1 cellular context compared by ENCODE assay signal in the genomic region with DNA sequence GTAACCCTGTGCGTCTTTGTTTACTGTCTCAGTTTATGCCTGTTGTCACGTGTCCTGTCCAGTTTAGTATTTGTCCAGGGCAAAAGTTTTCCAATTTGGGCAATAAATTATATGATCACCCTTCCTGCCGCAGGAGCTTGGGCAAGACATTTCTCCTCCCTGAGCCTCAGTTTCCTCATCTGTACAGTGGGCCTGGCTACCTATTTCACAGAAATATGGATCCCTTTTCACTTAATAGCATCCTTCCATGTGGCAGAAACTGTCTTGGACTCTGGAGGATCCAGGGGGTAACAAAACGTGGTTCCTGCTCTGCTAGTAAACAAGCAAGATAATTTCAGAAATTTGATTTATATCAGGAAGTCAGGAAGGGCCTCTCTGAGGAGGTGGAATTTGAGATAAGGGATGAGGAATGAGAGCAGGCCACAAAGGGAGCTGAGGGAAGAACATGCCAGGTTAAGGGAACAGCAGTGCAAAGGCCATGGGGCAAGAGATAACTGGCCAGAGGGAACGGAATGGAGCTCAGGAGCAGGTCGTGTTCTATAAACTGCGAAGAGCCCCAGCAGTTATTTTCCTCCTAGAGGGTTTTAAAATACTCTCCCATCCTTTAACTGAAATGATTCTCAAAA.
TF ChIP-seq lines count a peak whose summit lies in the region.

No MANE protein-coding gene starts in this region.

TF ChIP-seq in H1, 55 proteins besides CTCF, POLR2A, EP300 and RAD21:
- TF ChIP-seq SRF (IDR thresholded peaks at IDR 0.05; ENCODE audit: low read depth, low read length): no peak
- TF ChIP-seq ZNF274 (IDR thresholded peaks at IDR 0.05; ENCODE audit: borderline replicate concordance, extremely low read depth, low read length): no peak
- TF ChIP-seq GTF2F1 (IDR thresholded peaks at IDR 0.05; ENCODE audit: borderline replicate concordance, low read depth, low read length): no peak
- TF ChIP-seq TAF1 (IDR thresholded peaks at IDR 0.05; ENCODE audit: low read depth, low read length): no peak
- TF ChIP-seq SP2 (IDR thresholded peaks at IDR 0.05; ENCODE audit: low read length): no peak
- no peak for TF ChIP-seq HDAC2 (IDR thresholded peaks at IDR 0.05; ENCODE audit: borderline replicate concordance in 1 of 2, low read depth in 2 of 2, low read length in 2 of 2)
- no peak for TF ChIP-seq HDAC6 (IDR thresholded peaks at IDR 0.05; ENCODE audit: low read depth, low read length)
- TF ChIP-seq FOSL1 (IDR thresholded peaks at IDR 0.05; ENCODE audit: insufficient read depth, low read depth, low read length): no peak
- no peak for TF ChIP-seq E2F6 (IDR thresholded peaks at IDR 0.05)
- no peak for TF ChIP-seq RNF2 (IDR thresholded peaks at IDR 0.05; ENCODE audit: borderline replicate concordance, low read depth, low read length, missing control alignments, poor library complexity, severe bottlenecking)
- TF ChIP-seq EGR1 (IDR thresholded peaks at IDR 0.05; ENCODE audit: borderline replicate concordance, low read depth, low read length): no peak
